ENCODE assay signal across 1 cellular context in the genomic region with DNA sequence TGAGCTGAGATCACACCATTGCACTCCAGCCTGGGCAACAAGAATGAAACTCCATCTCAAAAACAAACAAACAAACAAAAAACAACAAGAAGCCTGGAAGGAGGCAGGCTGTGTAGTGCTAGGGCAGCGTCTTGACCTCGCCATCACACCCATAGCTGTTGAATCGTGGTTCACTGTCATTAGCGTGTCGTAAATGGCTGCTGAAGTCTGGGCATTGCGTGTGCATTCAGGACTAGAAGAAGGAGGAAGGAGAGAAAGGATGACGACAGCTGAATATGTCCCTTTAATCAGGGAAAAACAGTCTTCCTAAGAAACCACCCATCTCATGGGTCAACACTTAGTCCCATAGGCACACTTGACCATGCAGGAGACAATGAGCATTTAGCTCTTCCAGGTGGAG.
TF ChIP-seq lines count a peak whose summit lies in the region.

No MANE protein-coding gene starts in this region.

TF ChIP-seq in K562, 482 proteins besides CTCF, POLR2A, EP300 and RAD21:
- TF ChIP-seq, protein P1, sequence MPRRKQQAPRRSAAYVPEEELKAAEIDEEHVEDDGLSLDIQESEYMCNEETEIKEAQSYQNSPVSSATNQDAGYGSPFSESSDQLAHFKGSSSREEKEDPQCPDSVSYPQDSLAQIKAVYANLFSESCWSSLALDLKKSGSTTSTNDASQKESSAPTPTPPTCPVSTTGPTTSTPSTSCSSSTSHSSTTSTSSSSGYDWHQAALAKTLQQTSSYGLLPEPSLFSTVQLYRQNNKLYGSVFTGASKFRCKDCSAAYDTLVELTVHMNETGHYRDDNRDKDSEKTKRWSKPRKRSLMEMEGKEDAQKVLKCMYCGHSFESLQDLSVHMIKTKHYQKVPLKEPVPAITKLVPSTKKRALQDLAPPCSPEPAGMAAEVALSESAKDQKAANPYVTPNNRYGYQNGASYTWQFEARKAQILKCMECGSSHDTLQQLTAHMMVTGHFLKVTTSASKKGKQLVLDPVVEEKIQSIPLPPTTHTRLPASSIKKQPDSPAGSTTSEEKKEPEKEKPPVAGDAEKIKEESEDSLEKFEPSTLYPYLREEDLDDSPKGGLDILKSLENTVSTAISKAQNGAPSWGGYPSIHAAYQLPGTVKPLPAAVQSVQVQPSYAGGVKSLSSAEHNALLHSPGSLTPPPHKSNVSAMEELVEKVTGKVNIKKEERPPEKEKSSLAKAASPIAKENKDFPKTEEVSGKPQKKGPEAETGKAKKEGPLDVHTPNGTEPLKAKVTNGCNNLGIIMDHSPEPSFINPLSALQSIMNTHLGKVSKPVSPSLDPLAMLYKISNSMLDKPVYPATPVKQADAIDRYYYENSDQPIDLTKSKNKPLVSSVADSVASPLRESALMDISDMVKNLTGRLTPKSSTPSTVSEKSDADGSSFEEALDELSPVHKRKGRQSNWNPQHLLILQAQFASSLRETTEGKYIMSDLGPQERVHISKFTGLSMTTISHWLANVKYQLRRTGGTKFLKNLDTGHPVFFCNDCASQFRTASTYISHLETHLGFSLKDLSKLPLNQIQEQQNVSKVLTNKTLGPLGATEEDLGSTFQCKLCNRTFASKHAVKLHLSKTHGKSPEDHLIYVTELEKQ (CRISPR knock-in tag; IDR thresholded peaks at IDR 0.05): no peak
- TF ChIP-seq HNRNPK (IDR thresholded peaks at IDR 0.05; ENCODE audit: low read depth, low read length, poor library complexity, severe bottlenecking) (no peak), ESRRA (IDR thresholded peaks at IDR 0.05; ENCODE audit: borderline replicate concordance, low read depth) (no peak), ZKSCAN1 (IDR thresholded peaks at IDR 0.05; ENCODE audit: low read depth, low read length) (no peak), PHF8 (IDR thresholded peaks at IDR 0.05; ENCODE audit: borderline replicate concordance, low read length) (no peak), CCAR2 (IDR thresholded peaks at IDR 0.05; ENCODE audit: low read depth, low read length) (no peak), ZZZ3 (IDR thresholded peaks at IDR 0.05) (no peak), MTA1 (IDR thresholded peaks at IDR 0.05; ENCODE audit: borderline replicate concordance) (no peak)
- TF ChIP-seq, protein P2, sequence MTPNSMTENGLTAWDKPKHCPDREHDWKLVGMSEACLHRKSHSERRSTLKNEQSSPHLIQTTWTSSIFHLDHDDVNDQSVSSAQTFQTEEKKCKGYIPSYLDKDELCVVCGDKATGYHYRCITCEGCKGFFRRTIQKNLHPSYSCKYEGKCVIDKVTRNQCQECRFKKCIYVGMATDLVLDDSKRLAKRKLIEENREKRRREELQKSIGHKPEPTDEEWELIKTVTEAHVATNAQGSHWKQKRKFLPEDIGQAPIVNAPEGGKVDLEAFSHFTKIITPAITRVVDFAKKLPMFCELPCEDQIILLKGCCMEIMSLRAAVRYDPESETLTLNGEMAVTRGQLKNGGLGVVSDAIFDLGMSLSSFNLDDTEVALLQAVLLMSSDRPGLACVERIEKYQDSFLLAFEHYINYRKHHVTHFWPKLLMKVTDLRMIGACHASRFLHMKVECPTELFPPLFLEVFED (CRISPR knock-in tag; conservative IDR thresholded peaks at IDR 0.05): no peak
- TF ChIP-seq, protein P3, sequence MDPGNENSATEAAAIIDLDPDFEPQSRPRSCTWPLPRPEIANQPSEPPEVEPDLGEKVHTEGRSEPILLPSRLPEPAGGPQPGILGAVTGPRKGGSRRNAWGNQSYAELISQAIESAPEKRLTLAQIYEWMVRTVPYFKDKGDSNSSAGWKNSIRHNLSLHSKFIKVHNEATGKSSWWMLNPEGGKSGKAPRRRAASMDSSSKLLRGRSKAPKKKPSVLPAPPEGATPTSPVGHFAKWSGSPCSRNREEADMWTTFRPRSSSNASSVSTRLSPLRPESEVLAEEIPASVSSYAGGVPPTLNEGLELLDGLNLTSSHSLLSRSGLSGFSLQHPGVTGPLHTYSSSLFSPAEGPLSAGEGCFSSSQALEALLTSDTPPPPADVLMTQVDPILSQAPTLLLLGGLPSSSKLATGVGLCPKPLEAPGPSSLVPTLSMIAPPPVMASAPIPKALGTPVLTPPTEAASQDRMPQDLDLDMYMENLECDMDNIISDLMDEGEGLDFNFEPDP (CRISPR knock-in tag; IDR thresholded peaks at IDR 0.05): no peak
